19 cellular contexts compared by ENCODE assay signal in the genomic region with DNA sequence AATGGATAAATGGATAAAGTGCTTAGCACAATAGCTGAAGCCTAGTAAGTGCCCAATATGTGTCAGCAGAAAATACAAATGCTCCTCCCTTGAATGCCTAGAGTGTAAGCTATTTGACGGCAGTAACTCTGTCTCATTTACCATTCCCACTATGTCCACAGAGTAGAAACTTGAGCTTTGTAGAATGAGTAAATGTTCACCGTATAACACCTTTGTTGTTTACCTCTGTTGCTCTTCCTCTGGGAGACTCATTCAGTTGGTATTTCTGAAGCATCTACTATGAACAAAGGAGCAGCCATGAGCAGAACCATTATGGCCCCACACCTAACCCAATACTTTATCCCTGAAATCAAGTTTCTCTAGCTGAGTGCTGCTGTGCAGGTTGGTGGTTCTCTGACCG. TPM values are rescaled to one million over a fixed set of nuclear protein-coding genes. Genes with fewer than 3 reads are reported as not detected.
DNase-seq lines count a peak whose midpoint lies in the region; ATAC-seq, FAIRE-seq and TF ChIP-seq lines count a peak whose summit lies in the region.
"Had no signal": no experiment of that assay in that cellular context is flagged by ENCODE, and none has a peak within 500 bp of the region (broad histone marks: within the 10 kb centered on the region; RNA-seq: fewer than 3 reads in every experiment).

No MANE protein-coding gene starts in this region.

- H3K27me3 ChIP-seq in mammary epithelial cell (ENCODE audit: insufficient read depth, low read length) (no peaks in the 10 kb centered on the region), breast epithelium (no peaks in the 10 kb centered on the region), bronchial epithelial cell (ENCODE audit: control insufficient read depth, insufficient read depth, low read length) (no peaks in the 10 kb centered on the region)

- no peak overlapping the region for H3K9ac ChIP-seq in mammary epithelial cell (ENCODE audit: insufficient read depth, low read length)

- ATAC-seq in GM18520 (IDR thresholded peaks at IDR 0.05; ENCODE audit: unreplicated experiment), result no peak
- ATAC-seq in GM21619 (IDR thresholded peaks at IDR 0.05; ENCODE audit: unreplicated experiment), result no peak

- H3K36me3 ChIP-seq in mammary epithelial cell (ENCODE audit: insufficient read depth, low read length), result no peaks in the 10 kb centered on the region
- no peaks in the 10 kb centered on the region for H3K36me3 ChIP-seq in breast epithelium
- H3K36me3 ChIP-seq in bronchial epithelial cell (ENCODE audit: control insufficient read depth, insufficient read depth, low read length), result no peaks in the 10 kb centered on the region

- 86% methylated on average over 3 of the region's 3 CpGs for WGBS in mammary epithelial cell (ENCODE audit: low coverage, missing lambda C conversion rate)

- CTCF ChIA-PET in mammary epithelial cell (lab: Charles Lee; ENCODE audit: low non-redundant PET), result no interaction called here

- H3K4me2 ChIP-seq in mammary epithelial cell (ENCODE audit: insufficient read depth, low read depth, low read length), result no peak overlapping the region
- H3K4me2 ChIP-seq: A549 had no signal

- H3K4me3 ChIP-seq in mammary epithelial cell (replicated peaks in 1 of 3; ENCODE audit: insufficient read depth in 1 of 3, low read depth in 2 of 3, low read length in 3 of 3), result no peak overlapping the region
- H3K4me3 ChIP-seq in breast epithelium, result no peak overlapping the region
- H3K4me3 ChIP-seq in bronchial epithelial cell (ENCODE audit: low read depth, low read length), result no peak overlapping the region
- H3K4me3 ChIP-seq: A549 had no signal

- TF ChIP-seq CTCF in mammary epithelial cell (conservative IDR thresholded peaks at IDR 0.05 in 1 of 2, IDR thresholded peaks at IDR 0.05 in 1 of 2; ENCODE audit: extremely low read depth in 1 of 2, insufficient read depth in 1 of 2, low read depth in 1 of 2, low read length in 2 of 2) (no peak), breast epithelium (IDR thresholded peaks at IDR 0.05) (no peak), bronchial epithelial cell (IDR thresholded peaks at IDR 0.05; ENCODE audit: insufficient read depth, low read length, severe bottlenecking) (no peak)

- TF ChIP-seq POLR2A in breast epithelium (IDR thresholded peaks at IDR 0.05), result no peak

- no TSS peak for BruUV-seq in mammary epithelial cell (replicated peaks; lab: Mats Ljungman, UMichigan)

- intact Hi-C loops in mammary epithelial cell (cut with micrococcal nuclease) (no loop called here), breast epithelium (cut with DNase I; ENCODE audit: low total_unique reads) (no loop called here)

- H3K9me3 ChIP-seq in mammary epithelial cell (replicated peaks; ENCODE audit: insufficient read depth, low read length), result no peaks in the 10 kb centered on the region
- no peaks in the 10 kb centered on the region for H3K9me3 ChIP-seq in breast epithelium
- H3K9me3 ChIP-seq: Caco-2 had no signal

- in situ Hi-C loops in mammary epithelial cell (cut with MboI; ENCODE audit: low sequenced_read_pairs in 2 of 2), result no loop called here

- dilution Hi-C loops in mammary epithelial cell (cut with HindIII; ENCODE audit: low sequenced_read_pairs), result no loop called here

- DNase-seq in mammary epithelial cell (peak; percentile 25), breast epithelium (ENCODE audit: low spot score in 2 of 2) (no peak), bronchial epithelial cell (ENCODE audit: low read depth) (peak; percentile 79), islet precursor cell (peak; percentile 3), mucosa of gallbladder (ENCODE audit: low spot score) (no peak)
- DNase-seq: AML-193; Caco-2; CD4-positive, alpha-beta T cell; H9; KG1 had no signal

- FAIRE-seq in bronchial epithelial cell (lab: Jason Lieb, UNC), result no peak
- FAIRE-seq: A549, D721Med, G401.6, GM12891, H1 had no signal

- no peak overlapping the region for H2AFZ ChIP-seq in mammary epithelial cell (ENCODE audit: low read depth, low read length)

- no peaks in the 10 kb centered on the region for H4K20me1 ChIP-seq in mammary epithelial cell (ENCODE audit: insufficient read depth, low read length)

- no peaks in the 10 kb centered on the region for H3K79me2 ChIP-seq in mammary epithelial cell (ENCODE audit: insufficient read depth, low read length)

- no peak overlapping the region for H3K27ac ChIP-seq in mammary epithelial cell (ENCODE audit: insufficient read depth, low read depth, low read length)
- H3K27ac ChIP-seq in breast epithelium, result no peak overlapping the region
- H3K27ac ChIP-seq: 22Rv1, A549, C4-2B had no signal

- peaks cover 2% of the 10 kb centered on the region for H3K4me1 ChIP-seq in mammary epithelial cell (ENCODE audit: insufficient read depth, low read length)
- H3K4me1 ChIP-seq in breast epithelium, result no peaks in the 10 kb centered on the region
- H3K4me1 ChIP-seq: A549, Caco-2 had no signal

RNA-seq across cellular contexts. Expression of a gene that starts 8.4 kb away (rescaled TPM):
- total RNA-seq in mammary epithelial cell (under 1 TPM; under 0.01 to 0.07 TPM), breast epithelium (1 to 10 TPM; 2.6 to 4.8 (median 3.4) TPM), bronchial epithelial cell (not detected in 2 replicates), mucosa of gallbladder (0.43 TPM)
- 0.07 TPM for polyA plus RNA-seq in mammary epithelial cell
- not detected for polyA minus RNA-seq in mammary epithelial cell
- total RNA-seq: Caco-2; CD4-positive, alpha-beta T cell had no signal

Comparison
In these comparisons a context has a peak if more than half of its experiments do, and no peak if none do; other contexts are left out.
1. DNase-seq: peak in mammary epithelial cell (single experiment), bronchial epithelial cell (single experiment) and islet precursor cell (single experiment); none in breast epithelium (0 of 2) and mucosa of gallbladder (single experiment).